In the genomic region with DNA sequence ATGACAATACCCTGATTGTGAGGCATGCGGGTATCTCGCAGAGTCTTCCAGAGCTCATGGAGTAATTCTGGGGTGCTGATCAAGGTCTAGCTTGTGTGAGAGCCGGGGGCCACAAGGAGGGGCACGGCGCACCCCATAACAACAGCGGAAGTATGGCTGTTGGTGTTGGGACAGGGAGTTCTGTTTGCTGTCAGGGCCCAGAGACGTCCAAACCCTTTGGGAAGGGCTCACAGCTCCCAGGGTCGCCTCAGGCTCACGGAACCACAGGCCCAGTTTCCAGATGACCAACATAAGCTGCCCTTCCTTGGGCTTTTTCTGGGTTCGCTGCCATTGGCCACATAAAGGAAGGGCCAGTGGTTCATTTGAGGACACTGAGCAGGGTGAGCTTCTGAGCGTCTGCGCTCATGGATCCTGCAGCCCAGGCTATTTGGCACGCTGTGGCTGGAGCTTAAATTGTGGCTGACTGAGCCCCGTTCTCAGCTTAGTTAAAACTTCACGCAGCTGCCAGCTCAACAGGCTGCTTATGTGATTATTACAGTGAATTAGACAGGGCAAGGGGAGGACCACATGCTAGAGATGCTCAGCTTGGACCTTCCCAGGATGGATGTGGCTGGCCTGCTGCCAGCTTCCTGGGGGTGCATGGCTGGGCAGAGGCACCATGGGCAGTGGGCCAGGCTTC, we compare ENCODE assay signal across 24 cellular contexts.
DNase-seq lines count a peak whose midpoint lies in the region; ATAC-seq, FAIRE-seq and TF ChIP-seq lines count a peak whose summit lies in the region.
"Had no signal": no experiment of that assay in that cellular context is flagged by ENCODE, and none has a peak within 500 bp of the region (broad histone marks: within the 10 kb centered on the region; RNA-seq: fewer than 3 reads in every experiment).

No MANE protein-coding gene starts in this region.

- no peaks in the 10 kb centered on the region for H3K27me3 ChIP-seq in WERI-Rb-1 (ENCODE audit: insufficient read depth, low read depth, severe bottlenecking)
- no peaks in the 10 kb centered on the region for H3K27me3 ChIP-seq in effector memory CD4-positive, alpha-beta T cell (replicated peaks; ENCODE audit: control insufficient read depth, insufficient read depth, low read length, poor library complexity, severe bottlenecking)
- H3K27me3 ChIP-seq: right atrium auricular region, tibial artery had no signal

- no peak for FAIRE-seq in D721Med (lab: Jason Lieb, UNC)
- FAIRE-seq: G401.6 had no signal

- ATAC-seq in GM19467 (IDR thresholded peaks at IDR 0.05; ENCODE audit: unreplicated experiment), result no peak
- ATAC-seq: naive thymus-derived CD4-positive, alpha-beta T cell; stimulated activated naive CD8-positive, alpha-beta T cell treated with anti-CD3 and anti-CD28 coated beads, Interleukin-15, amount 100 ng/mL, for 72 hours had no signal

- no peaks in the 10 kb centered on the region for H3K36me3 ChIP-seq in WERI-Rb-1
- no peaks in the 10 kb centered on the region for H3K36me3 ChIP-seq in effector memory CD4-positive, alpha-beta T cell (ENCODE audit: control insufficient read depth, insufficient read depth, low read length)
- H3K36me3 ChIP-seq: right atrium auricular region had no signal

- H3K4me1 ChIP-seq in effector memory CD4-positive, alpha-beta T cell (ENCODE audit: control insufficient read depth, insufficient read depth, low read length, poor library complexity, severe bottlenecking), result peaks cover 8% of the 10 kb centered on the region

- no peaks in the 10 kb centered on the region for H3K9me3 ChIP-seq in WERI-Rb-1 (ENCODE audit: severe bottlenecking)
- H3K9me3 ChIP-seq in effector memory CD4-positive, alpha-beta T cell (ENCODE audit: control insufficient read depth, low read length), result no peaks in the 10 kb centered on the region
- H3K9me3 ChIP-seq: right atrium auricular region, tibial artery had no signal

- DNase-seq in NCI-H82 (lab: John Stamatoyannopoulos, UW), result peak; percentile 54
- DNase-seq in NCI-H82 treated with DMSO at 0.1 percent for 48 hours (lab: John Stamatoyannopoulos, UW; ENCODE audit: unreplicated experiment), result no peak
- peak; percentile 52 for DNase-seq in D721Med (ENCODE audit: insufficient read length, low spot score)
- DNase-seq in WERI-Rb-1, result peak; percentile 70
- DNase-seq in pons (ENCODE audit: low spot score), result peak; percentile 12
- no peak for DNase-seq in effector memory CD4-positive, alpha-beta T cell
- DNase-seq in HuH-7 (ENCODE audit: low spot score), result no peak
- DNase-seq: 8988T; activated gamma-delta T cell treated with Interleukin-2 at 50 U/mL for 16 hours; activated T-cell treated with anti-CD3 and anti-CD28 coated beads for 4 hours; CD4-positive, alpha-beta T cell; effector CD8-positive, alpha-beta T cell; erythroblast; naive thymus-derived CD4-positive, alpha-beta T cell; NCI-H1436; OCI-M1; stimulated activated CD4-positive, alpha-beta T cell treated with anti-CD3 and anti-CD28 coated beads, Interleukin-15, amount 100 ng/mL, for 24 hours; T-helper 9 cell; tibial artery had no signal

- no peak overlapping the region for H3K4me3 ChIP-seq in WERI-Rb-1 (ENCODE audit: low read depth, low read length)
- H3K4me3 ChIP-seq in effector memory CD4-positive, alpha-beta T cell (ENCODE audit: insufficient read depth, low read depth, low read length, poor library complexity, severe bottlenecking), result no peak overlapping the region
- H3K4me3 ChIP-seq: right atrium auricular region, tibial artery had no signal

- no peak overlapping the region for H3K27ac ChIP-seq in WERI-Rb-1
- H3K27ac ChIP-seq in effector memory CD4-positive, alpha-beta T cell (ENCODE audit: insufficient read depth, low read length, poor library complexity, severe bottlenecking), result no peak overlapping the region
- H3K27ac ChIP-seq: KMS-11, right atrium auricular region, tibial artery had no signal

- no peak for TF ChIP-seq CTCF in D721Med (IDR thresholded peaks at IDR 0.05; ENCODE audit: insufficient read depth, missing control alignments)
- TF ChIP-seq CTCF in WERI-Rb-1 (IDR thresholded peaks at IDR 0.05; ENCODE audit: low read depth, low read length), result no peak

Comparison
In these comparisons a context has a peak if more than half of its experiments do, and no peak if none do; other contexts are left out.
1. DNase-seq: peak in NCI-H82 (single experiment), D721Med (single experiment), WERI-Rb-1 (single experiment) and pons (single experiment); none in NCI-H82 treated with DMSO at 0.1 percent for 48 hours (single experiment), effector memory CD4-positive, alpha-beta T cell (0 of 3) and HuH-7 (single experiment).